ENCODE assay signal across 9 cellular contexts in genomic region chr6:78810146-78810545, GRCh38. TPM values are rescaled to one million over a fixed set of nuclear protein-coding genes. Genes with fewer than 3 reads are reported as not detected.
DNase-seq lines count a peak whose midpoint lies in the region; ATAC-seq and TF ChIP-seq lines count a peak whose summit lies in the region.
"Had no signal": no experiment of that assay in that cellular context is flagged by ENCODE, and none has a peak within 500 bp of the region (broad histone marks: within the 10 kb centered on the region; RNA-seq: fewer than 3 reads in every experiment).

No MANE protein-coding gene starts in this region.

- ATAC-seq in HG03342 (IDR thresholded peaks at IDR 0.05; ENCODE audit: unreplicated experiment) (peak; percentile 70), PC-3 (peak; percentile 48), gastrocnemius medialis (no peak), GM19467 (IDR thresholded peaks at IDR 0.05; ENCODE audit: unreplicated experiment) (no peak)
- ATAC-seq in CD8-positive, alpha-beta T cell: no peak

- H3K36me3 ChIP-seq in PC-3 (ENCODE audit: low read depth, low read length): no peaks in the 10 kb centered on the region
- no peaks in the 10 kb centered on the region for H3K36me3 ChIP-seq in gastrocnemius medialis
- H3K36me3 ChIP-seq in CD8-positive, alpha-beta T cell (ENCODE audit: insufficient read depth, low read length): no peaks in the 10 kb centered on the region
- H3K36me3 ChIP-seq: SJSA1 had no signal

- no peak overlapping the region for H3K4me2 ChIP-seq in PC-3 (ENCODE audit: low read length)

- H3K9me3 ChIP-seq in PC-3 (ENCODE audit: low read length) (no peaks in the 10 kb centered on the region), gastrocnemius medialis (peaks cover 0 to 5% (median 0%) of the 10 kb centered on the region in 3 donors)
- H3K9me3 ChIP-seq in CD8-positive, alpha-beta T cell (ENCODE audit: low read length): no peaks in the 10 kb centered on the region
- H3K9me3 ChIP-seq: SJSA1 had no signal

- H2AFZ ChIP-seq in PC-3 (ENCODE audit: low read length): no peak overlapping the region

- POLR2A ChIA-PET in PC-3 (lab: Charles Lee; ENCODE audit: unreplicated experiment): no interaction called here
- POLR2A ChIA-PET in CD8-positive, alpha-beta T cell (lab: Charles Lee): no interaction called here

- peaks cover 17% of the 10 kb centered on the region for H3K9me3 Mint-ChIP-seq in CD8-positive, alpha-beta T cell

- H3K27ac ChIP-seq in PC-3 (ENCODE audit: low read length) (no peak overlapping the region), gastrocnemius medialis (no peak overlapping the region)
- no peak overlapping the region for H3K27ac ChIP-seq in CD8-positive, alpha-beta T cell (ENCODE audit: low read depth, low read length)
- H3K27ac ChIP-seq: SJSA1 had no signal

- H3K4me3 ChIP-seq in PC-3 (ENCODE audit: low read length): no peak overlapping the region
- H3K4me3 ChIP-seq in gastrocnemius medialis: no peak overlapping the region
- H3K4me3 ChIP-seq in CD8-positive, alpha-beta T cell (ENCODE audit: low read depth, low read length): no peak overlapping the region
- H3K4me3 ChIP-seq: SJSA1 had no signal

- no peaks in the 10 kb centered on the region for H3K79me2 ChIP-seq in PC-3 (ENCODE audit: low read length)

- peaks cover 17% of the 10 kb centered on the region for H3K27me3 Mint-ChIP-seq in CD8-positive, alpha-beta T cell (ENCODE audit: low read depth)

- H3K27me3 ChIP-seq in PC-3 (ENCODE audit: low read length) (no peaks in the 10 kb centered on the region), gastrocnemius medialis (no peaks in the 10 kb centered on the region)
- H3K27me3 ChIP-seq in CD8-positive, alpha-beta T cell (ENCODE audit: insufficient read depth, low read length): no peaks in the 10 kb centered on the region
- H3K27me3 ChIP-seq: SJSA1 had no signal

- no peaks in the 10 kb centered on the region for H3K36me3 Mint-ChIP-seq in CD8-positive, alpha-beta T cell

- TF ChIP-seq POLR2A in gastrocnemius medialis (IDR thresholded peaks at IDR 0.05): no peak

- no TSS peak for BruUV-seq in PC-3 (replicated peaks; lab: Mats Ljungman, UMichigan)

- no peaks in the 10 kb centered on the region for H3K4me1 ChIP-seq in PC-3 (ENCODE audit: insufficient read depth, low read length)
- no peaks in the 10 kb centered on the region for H3K4me1 ChIP-seq in gastrocnemius medialis
- no peaks in the 10 kb centered on the region for H3K4me1 ChIP-seq in CD8-positive, alpha-beta T cell (ENCODE audit: insufficient read depth, low read length)
- H3K4me1 ChIP-seq: SJSA1 had no signal

- no peak overlapping the region for H3K9ac ChIP-seq in PC-3 (ENCODE audit: low read length)

- CTCF ChIA-PET in PC-3 (lab: Charles Lee): no interaction called here
- CTCF ChIA-PET in CD8-positive, alpha-beta T cell (lab: Charles Lee): interaction anchor here (0.7 kb wide), 1 partner anchor 246 kb away, joined by 4 read pairs; no protein-coding TSS in a partner anchor

- no peaks in the 10 kb centered on the region for H3F3A ChIP-seq in PC-3 (ENCODE audit: low read length, unreplicated experiment)

- in situ Hi-C loops in gastrocnemius medialis (cut with MboI; ENCODE audit: low sequenced_read_pairs in 4 of 4): no loop called here

- H4K20me1 ChIP-seq in PC-3 (ENCODE audit: low read length): no peaks in the 10 kb centered on the region

- H3K4me1 Mint-ChIP-seq in CD8-positive, alpha-beta T cell (ENCODE audit: low read depth): no peaks in the 10 kb centered on the region

- no peak overlapping the region for H3K27ac Mint-ChIP-seq in CD8-positive, alpha-beta T cell

- TF ChIP-seq CTCF in PC-3 (conservative IDR thresholded peaks at IDR 0.05; ENCODE audit: low read depth, low read length) (peak; percentile 64), gastrocnemius medialis (IDR thresholded peaks at IDR 0.05 in 4 of 5, conservative IDR thresholded peaks at IDR 0.05 in 1 of 5) (no peak)
- TF ChIP-seq CTCF in CD8-positive, alpha-beta T cell (IDR thresholded peaks at IDR 0.05): no peak

- DNase-seq in GM04504 (ENCODE audit: low read depth) (peak; percentile 20), PC-3 (peak; percentile 52), foreskin melanocyte (peak; percentile 2), gastrocnemius medialis (no peak)
- no peak for DNase-seq in CD8-positive, alpha-beta T cell
- no peak for DNase-seq in activated CD4-positive, alpha-beta T cell treated with anti-CD3 and anti-CD28 coated beads for 48 hours

- intact Hi-C loops in PC-3 (cut with micrococcal nuclease): no loop called here
- intact Hi-C loops in gastrocnemius medialis (cut with DNase I; ENCODE audit: low total_unique reads): no loop called here
- intact Hi-C loops in CD8-positive, alpha-beta T cell (cut with DNase I, micrococcal nuclease): no loop called here

- no peak overlapping the region for H3K4me3 Mint-ChIP-seq in CD8-positive, alpha-beta T cell

- no peaks in the 10 kb centered on the region for H3K9me2 ChIP-seq in PC-3 (replicated peaks; ENCODE audit: low read length)

RNA-seq across cellular contexts. Expression of gene IRAK1BP1, which starts 57.2 kb away (rescaled TPM):
- total RNA-seq in PC-3 (2014; rRNA removed): 1.8 and 3.4 TPM in 2 replicates
- 1 to 10 TPM in 2 of 4 donors, under 1 TPM in 2; 0.75 to 1.8 (median 1.0) TPM for total RNA-seq in gastrocnemius medialis
- total RNA-seq in CD8-positive, alpha-beta T cell: 1 to 10 TPM; 1.0 to 1.3 TPM

Comparison
In these comparisons a context has a peak if more than half of its experiments do, and no peak if none do; other contexts are left out.
1. DNase-seq: peak in GM04504 (single experiment), PC-3 (single experiment) and foreskin melanocyte (single experiment); none in gastrocnemius medialis (0 of 2), CD8-positive, alpha-beta T cell (0 of 7) and activated CD4-positive, alpha-beta T cell treated with anti-CD3 and anti-CD28 coated beads for 48 hours (single experiment).
2. ATAC-seq: peak in HG03342 (single experiment) and PC-3 (single experiment); none in gastrocnemius medialis (0 of 2), CD8-positive, alpha-beta T cell (single experiment) and GM19467 (single experiment).